10 cellular contexts compared by ENCODE assay signal in the genomic region with DNA sequence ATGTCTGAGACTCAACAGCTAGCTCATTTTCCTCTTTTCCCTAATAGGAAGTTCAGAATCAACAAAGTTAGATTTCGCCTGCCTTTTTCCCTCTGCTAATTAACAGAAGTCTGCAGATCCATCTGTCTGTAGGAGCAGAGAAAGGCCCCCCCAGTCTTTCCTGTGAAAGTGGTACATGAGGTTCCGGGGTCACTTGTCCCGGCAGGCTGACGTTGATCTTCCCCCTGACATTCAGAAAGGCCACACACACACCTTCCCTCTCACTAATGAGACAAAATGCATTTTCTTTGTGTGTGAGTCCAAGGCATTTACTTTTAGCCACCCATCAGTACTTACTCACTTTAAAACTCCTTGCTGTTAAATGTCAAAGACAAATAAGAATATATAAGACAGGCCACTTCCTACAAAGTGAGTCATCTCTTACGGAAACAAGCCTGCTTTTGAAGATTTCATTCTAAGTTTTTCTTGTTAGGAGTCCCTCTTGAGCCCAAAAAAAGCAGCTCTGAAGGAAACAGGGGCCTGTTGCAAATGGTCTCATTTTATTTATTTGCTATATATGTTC.
DNase-seq lines count a peak whose midpoint lies in the region; ATAC-seq and TF ChIP-seq lines count a peak whose summit lies in the region.
"Had no signal": no experiment of that assay in that cellular context is flagged by ENCODE, and none has a peak within 500 bp of the region (broad histone marks: within the 10 kb centered on the region; RNA-seq: fewer than 3 reads in every experiment).

No MANE protein-coding gene starts in this region.

- no peaks in the 10 kb centered on the region for H3K9me3 ChIP-seq in endodermal cell (ENCODE audit: control insufficient read depth, low read length)
- H3K9me3 ChIP-seq: testis had no signal

- H3K4me3 Mint-ChIP-seq in mesothelial cell of epicardium (no peak overlapping the region), endodermal cell (no peak overlapping the region)

- in situ Hi-C loops in astrocyte of the cerebellum (cut with HindIII; ENCODE audit: low sequenced_read_pairs): no loop called here

- H3K27me3 Mint-ChIP-seq in mesothelial cell of epicardium (ENCODE audit: low read depth) (no peaks in the 10 kb centered on the region), endodermal cell (ENCODE audit: insufficient read depth) (no peaks in the 10 kb centered on the region)

- H3K27me3 ChIP-seq in BJ (ENCODE audit: control insufficient read depth, insufficient read depth, low read length) (no peaks in the 10 kb centered on the region), endodermal cell (ENCODE audit: control insufficient read depth, insufficient read depth, low read length, poor library complexity, severe bottlenecking) (no peaks in the 10 kb centered on the region)
- H3K27me3 ChIP-seq: testis had no signal

- DNase-seq in BJ (ENCODE audit: low read depth): no peak
- peak; percentile 51 to 69 for DNase-seq in Kasumi-1 (lab: John Stamatoyannopoulos, UW)
- DNase-seq in astrocyte of the cerebellum (ENCODE audit: low read depth): peak; percentile 28
- DNase-seq in mesothelial cell of epicardium (ENCODE audit: low spot score in 2 of 2, unreplicated experiment in 2 of 2): no peak
- no peak for DNase-seq in endodermal cell
- DNase-seq: nucleus accumbens, testis had no signal

- H3K36me3 Mint-ChIP-seq in mesothelial cell of epicardium (peaks cover 22% of the 10 kb centered on the region), endodermal cell (ENCODE audit: low read depth) (peaks cover 2% of the 10 kb centered on the region)

- no peak overlapping the region for H3K27ac ChIP-seq in endodermal cell (ENCODE audit: low read depth, low read length)
- H3K27ac ChIP-seq: testis had no signal

- H3K4me3 ChIP-seq in BJ (ENCODE audit: low read depth, low read length): no peak overlapping the region
- no peak overlapping the region for H3K4me3 ChIP-seq in astrocyte of the cerebellum (ENCODE audit: low read depth, low read length)
- no peak overlapping the region for H3K4me3 ChIP-seq in endodermal cell (ENCODE audit: low read length)
- H3K4me3 ChIP-seq: testis had no signal

- H3K36me3 ChIP-seq in BJ (ENCODE audit: control insufficient read depth, insufficient read depth, low read length) (no peaks in the 10 kb centered on the region), endodermal cell (ENCODE audit: control insufficient read depth, insufficient read depth, low read length) (no peaks in the 10 kb centered on the region)

- no peak overlapping the region for H3K9ac ChIP-seq in endodermal cell (ENCODE audit: extremely low read depth, low read length, poor library complexity, severe bottlenecking)

- TF ChIP-seq CTCF in BJ (IDR thresholded peaks at IDR 0.05; ENCODE audit: insufficient read depth, low read depth, low read length) (0 out of 2 replicates have a peak, but pooled peaks have one; percentile 5), astrocyte of the cerebellum (IDR thresholded peaks at IDR 0.05; ENCODE audit: low read depth, low read length, missing control alignments) (no peak), mesothelial cell of epicardium (IDR thresholded peaks at IDR 0.05; ENCODE audit: unreplicated experiment) (no peak), endodermal cell (conservative IDR thresholded peaks at IDR 0.05) (no peak)

- H3K4me1 Mint-ChIP-seq in mesothelial cell of epicardium (peaks cover 40% of the 10 kb centered on the region), endodermal cell (no peaks in the 10 kb centered on the region)

- ATAC-seq in HG03039 (IDR thresholded peaks at IDR 0.05; ENCODE audit: unreplicated experiment) (no peak), GM21737 (IDR thresholded peaks at IDR 0.05; ENCODE audit: unreplicated experiment) (no peak), HG03565 (IDR thresholded peaks at IDR 0.05; ENCODE audit: unreplicated experiment) (no peak)

- CTCF ChIA-PET in BJ (lab: Yijun Ruan, JAX): no interaction called here

- peak overlapping the region; percentile 80 for H3K27ac Mint-ChIP-seq in mesothelial cell of epicardium
- no peak overlapping the region for H3K27ac Mint-ChIP-seq in endodermal cell

- H3K4me1 ChIP-seq in endodermal cell (ENCODE audit: control insufficient read depth, insufficient read depth, low read length): no peaks in the 10 kb centered on the region
- H3K4me1 ChIP-seq: testis had no signal

- H3K9me3 Mint-ChIP-seq in mesothelial cell of epicardium (no peaks in the 10 kb centered on the region), endodermal cell (no peaks in the 10 kb centered on the region)

- POLR2A ChIA-PET in BJ (lab: Charles Lee): no interaction called here

- WGBS in endodermal cell (ENCODE audit: insufficient coverage in 1 of 2, insufficient read length in 1 of 2), 2 experiments: 80 to 88% methylated on average over 4 to 5 of the region's 5 CpGs

Comparison
In these comparisons a context has a peak if more than half of its experiments do, and no peak if none do; other contexts are left out.
1. DNase-seq: peak in Kasumi-1 (2 of 2) and astrocyte of the cerebellum (single experiment); none in BJ (single experiment), mesothelial cell of epicardium (0 of 2) and endodermal cell (single experiment).